2 cellular contexts compared by ENCODE assay signal in genomic region chr6:126673749-126674148, GRCh38.
DNase-seq lines count a peak whose midpoint lies in the region; ATAC-seq, FAIRE-seq and TF ChIP-seq lines count a peak whose summit lies in the region.
"Not testable (repeated sequence)": the region's sequence is repeated elsewhere in the genome, so short reads cannot be mapped to it uniquely, and the experiment has no call there.

No MANE protein-coding gene starts in this region.

- in situ Hi-C loops in HepG2 (cut with HindIII; ENCODE audit: extremely low pct_ligation_motif_present, low pct_unique_long_range_greater_than_20kb): loop anchor here (25.0 kb wide), 2 partner anchors 311 to 636 kb away; no protein-coding TSS in a partner anchor

- not testable (repeated sequence) for H4K20me1 ChIP-seq in HepG2 (ENCODE audit: insufficient read depth, low read length)

- DNase-seq in kidney: peak; percentile 26
- not testable (repeated sequence) for DNase-seq in HepG2 (ENCODE audit: low spot score)

- not testable (repeated sequence) for TF ChIP-seq EP300 in HepG2 (IDR thresholded peaks at IDR 0.05; ENCODE audit: low read depth in 2 of 2, low read length in 2 of 2); HepG2 (CRISPR knock-in tag; IDR thresholded peaks at IDR 0.05; ENCODE audit: borderline replicate concordance)

- ATAC-seq in HepG2: not testable (repeated sequence)

- H3K9me3 ChIP-seq in kidney (ENCODE audit: control insufficient read depth in 1 of 2, low read length in 2 of 2); HepG2 (ENCODE audit: low read length): not testable (repeated sequence)

- not testable (repeated sequence) for H3K9ac ChIP-seq in kidney (ENCODE audit: low read length in 2 of 2); HepG2 (ENCODE audit: insufficient read depth, low read depth, low read length)

- intact Hi-C loops in kidney (cut with DNase I); HepG2 (cut with micrococcal nuclease; ENCODE audit: unreplicated experiment): not testable (repeated sequence)

- CTCF ChIA-PET in HepG2 (lab: Yijun Ruan, JAX; ENCODE audit: low intra/inter-chr PET ratio, low total read pairs): not testable (repeated sequence)

- FAIRE-seq in kidney (lab: Jason Lieb, UNC); HepG2 (lab: Jason Lieb, UNC): not testable (repeated sequence)

- H3K4me1 ChIP-seq in kidney (ENCODE audit: control insufficient read depth in 1 of 2, insufficient read depth in 1 of 2, low read depth in 1 of 2, low read length in 2 of 2); HepG2 (ENCODE audit: insufficient read depth, low read length): not testable (repeated sequence)

- TF ChIP-seq CTCF in kidney (IDR thresholded peaks at IDR 0.05; ENCODE audit: borderline replicate concordance, extremely low read depth, insufficient read depth); HepG2 (CRISPR knock-in tag; IDR thresholded peaks at IDR 0.05): not testable (repeated sequence)

- H3K4me2 ChIP-seq in HepG2 (ENCODE audit: low read depth, low read length): not testable (repeated sequence)

- not testable (repeated sequence) for BruUV-seq in HepG2 (replicated peaks; lab: Mats Ljungman, UMichigan)

- TF ChIP-seq RAD21 in HepG2 (CRISPR knock-in tag; IDR thresholded peaks at IDR 0.05): not testable (repeated sequence)

- H3K27me3 ChIP-seq in HepG2 (ENCODE audit: control insufficient read depth in 1 of 2, insufficient read depth in 2 of 2, low read length in 2 of 2): not testable (repeated sequence)

- 26% methylated on average over 10 of the region's 13 CpGs for WGBS in HepG2 (ENCODE audit: low lambda C conversion rate)

- H2AFZ ChIP-seq in HepG2 (ENCODE audit: low read length): not testable (repeated sequence)

- TF ChIP-seq POLR2A in HepG2 (IDR thresholded peaks at IDR 0.05; ENCODE audit: insufficient read depth in 1 of 2, low read depth in 2 of 2, low read length in 2 of 2): not testable (repeated sequence)

- POLR2A ChIA-PET in HepG2 (lab: Yijun Ruan, JAX): not testable (repeated sequence)

- H3K4me3 ChIP-seq in kidney (ENCODE audit: low read length in 2 of 2); HepG2 (replicated peaks in 1 of 3; ENCODE audit: insufficient read depth in 1 of 3, low read depth in 2 of 3, low read length in 3 of 3): not testable (repeated sequence)

- H3K79me2 ChIP-seq in HepG2 (ENCODE audit: insufficient read depth, low read length): not testable (repeated sequence)

- H3K36me3 ChIP-seq in kidney (ENCODE audit: control insufficient read depth in 1 of 2, insufficient read depth in 2 of 2, low read length in 2 of 2); HepG2 (replicated peaks in 1 of 2; ENCODE audit: control insufficient read depth in 1 of 2, insufficient read depth in 2 of 2, low read length in 2 of 2): not testable (repeated sequence)

- not testable (repeated sequence) for H3K27ac ChIP-seq in kidney (ENCODE audit: low read depth in 2 of 2, low read length in 2 of 2); HepG2 (ENCODE audit: extremely low read length, insufficient read depth, low read length)

TF ChIP-seq in HepG2, 621 proteins besides CTCF, POLR2A, EP300 and RAD21:
- TF ChIP-seq, protein P1, sequence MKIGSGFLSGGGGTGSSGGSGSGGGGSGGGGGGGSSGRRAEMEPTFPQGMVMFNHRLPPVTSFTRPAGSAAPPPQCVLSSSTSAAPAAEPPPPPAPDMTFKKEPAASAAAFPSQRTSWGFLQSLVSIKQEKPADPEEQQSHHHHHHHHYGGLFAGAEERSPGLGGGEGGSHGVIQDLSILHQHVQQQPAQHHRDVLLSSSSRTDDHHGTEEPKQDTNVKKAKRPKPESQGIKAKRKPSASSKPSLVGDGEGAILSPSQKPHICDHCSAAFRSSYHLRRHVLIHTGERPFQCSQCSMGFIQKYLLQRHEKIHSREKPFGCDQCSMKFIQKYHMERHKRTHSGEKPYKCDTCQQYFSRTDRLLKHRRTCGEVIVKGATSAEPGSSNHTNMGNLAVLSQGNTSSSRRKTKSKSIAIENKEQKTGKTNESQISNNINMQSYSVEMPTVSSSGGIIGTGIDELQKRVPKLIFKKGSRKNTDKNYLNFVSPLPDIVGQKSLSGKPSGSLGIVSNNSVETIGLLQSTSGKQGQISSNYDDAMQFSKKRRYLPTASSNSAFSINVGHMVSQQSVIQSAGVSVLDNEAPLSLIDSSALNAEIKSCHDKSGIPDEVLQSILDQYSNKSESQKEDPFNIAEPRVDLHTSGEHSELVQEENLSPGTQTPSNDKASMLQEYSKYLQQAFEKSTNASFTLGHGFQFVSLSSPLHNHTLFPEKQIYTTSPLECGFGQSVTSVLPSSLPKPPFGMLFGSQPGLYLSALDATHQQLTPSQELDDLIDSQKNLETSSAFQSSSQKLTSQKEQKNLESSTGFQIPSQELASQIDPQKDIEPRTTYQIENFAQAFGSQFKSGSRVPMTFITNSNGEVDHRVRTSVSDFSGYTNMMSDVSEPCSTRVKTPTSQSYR (CRISPR knock-in tag; IDR thresholded peaks at IDR 0.05; ENCODE audit: borderline replicate concordance): peak; percentile 64; the same call in 1 of the 2 replicates
